In the genomic region with DNA sequence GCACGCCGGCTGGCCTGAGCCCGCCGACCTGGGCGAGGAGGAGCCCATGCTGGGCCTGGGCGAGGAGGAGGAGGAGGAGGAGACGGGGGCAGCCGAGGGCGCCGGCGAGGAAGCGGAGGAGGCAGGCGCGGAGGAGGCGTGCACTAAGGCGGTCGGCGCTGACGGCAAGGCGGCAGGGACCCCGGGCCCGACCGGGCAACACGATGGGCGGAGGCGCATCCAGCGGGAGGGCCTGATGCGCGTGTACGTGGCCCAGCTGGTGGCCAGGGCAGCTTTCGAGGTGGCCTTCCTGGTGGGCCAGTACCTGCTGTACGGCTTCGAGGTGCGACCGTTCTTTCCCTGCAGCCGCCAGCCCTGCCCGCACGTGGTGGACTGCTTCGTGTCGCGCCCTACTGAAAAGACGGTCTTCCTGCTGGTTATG, we compare ENCODE assay signal across 12 cellular contexts.
"Had no signal": no experiment of that assay in that cellular context is flagged by ENCODE, and none has a peak within 500 bp of the region (broad histone marks: within the 10 kb centered on the region; RNA-seq: fewer than 3 reads in every experiment).

No MANE protein-coding gene starts in this region.

- H3K9me3 Mint-ChIP-seq: activated naive CD8-positive, alpha-beta T cell treated with anti-CD3 and anti-CD28 coated beads, Interleukin-2, amount 10 ng/mL, durations not matched to agents 7 days and 5 days; activated T-cell treated with anti-CD3 and anti-CD28 coated beads, Interleukin-2, amount 50 U/mL, for 24 hours; mesothelial cell of epicardium; neural progenitor cell had no signal

- H3K4me3 Mint-ChIP-seq: activated T-cell treated with anti-CD3 and anti-CD28 coated beads, Interleukin-2, amount 50 U/mL, for 24 hours; mesothelial cell of epicardium; neural progenitor cell had no signal

- H3K27me3 ChIP-seq: neural progenitor cell had no signal

- ATAC-seq: foreskin keratinocyte had no signal

- H2AFZ ChIP-seq: neural progenitor cell, parathyroid adenoma had no signal

- H3K9ac ChIP-seq: neural progenitor cell, parathyroid adenoma had no signal

- H3K36me3 ChIP-seq: neural progenitor cell had no signal

- H3K36me3 Mint-ChIP-seq: activated naive CD8-positive, alpha-beta T cell treated with anti-CD3 and anti-CD28 coated beads, Interleukin-2, amount 10 ng/mL, durations not matched to agents 7 days and 5 days; mesothelial cell of epicardium; neural progenitor cell had no signal

- H3K27me3 Mint-ChIP-seq: activated naive CD8-positive, alpha-beta T cell treated with anti-CD3 and anti-CD28 coated beads, Interleukin-2, amount 10 ng/mL, durations not matched to agents 7 days and 5 days; activated T-cell treated with anti-CD3 and anti-CD28 coated beads, Interleukin-2, amount 50 U/mL, for 24 hours had no signal

- H3K4me3 ChIP-seq: neural progenitor cell had no signal

- H3K4me2 ChIP-seq: neural progenitor cell had no signal

- DNase-seq: activated CD4-positive, alpha-beta T cell treated with anti-CD3 and anti-CD28 coated beads, Interleukin-2, amount 50 U/mL, for 4 hours; activated T-cell treated with anti-CD3 and anti-CD28 coated beads, Interleukin-2, amount 50 U/mL, for 24 hours; anterior cingulate cortex; foreskin keratinocyte; islet precursor cell; stimulated activated CD4-positive, alpha-beta T cell treated with anti-CD3 and anti-CD28 coated beads, Interleukin-1b, Interleukin-23, amount 100 ng/mL, for 48 hours; stimulated activated naive CD4-positive, alpha-beta T cell treated with Interleukin-2 at 50 U/mL for 16 hours; trophoblast cell had no signal

- H3K27ac Mint-ChIP-seq: activated T-cell treated with anti-CD3 and anti-CD28 coated beads, Interleukin-2, amount 50 U/mL, for 24 hours; mesothelial cell of epicardium; neural progenitor cell had no signal

- H3K27ac ChIP-seq: foreskin keratinocyte, neural progenitor cell, parathyroid adenoma had no signal

- H3K4me1 ChIP-seq: parathyroid adenoma had no signal
